25 cellular contexts compared by ENCODE assay signal in genomic region chr16:56493815-56494214, GRCh38. TPM values are rescaled to one million over a fixed set of nuclear protein-coding genes. Genes with fewer than 3 reads are reported as not detected.
DNase-seq lines count a peak whose midpoint lies in the region; FAIRE-seq and TF ChIP-seq lines count a peak whose summit lies in the region.
"Had no signal": no experiment of that assay in that cellular context is flagged by ENCODE, and none has a peak within 500 bp of the region (broad histone marks: within the 10 kb centered on the region; RNA-seq: fewer than 3 reads in every experiment).

No MANE protein-coding gene starts in this region.

- H2BK120ac ChIP-seq in H9 (ENCODE audit: low read depth, low read length, poor library complexity, severe bottlenecking) = no peak overlapping the region

- DNase-seq in H54 (ENCODE audit: insufficient read length, low spot score) (no peak), nephron progenitor cell (no peak), H9 (no peak), cardiac septum (ENCODE audit: low spot score) (no peak), NCI-H524 treated with DMSO at 0.1 percent for 48 hours (lab: John Stamatoyannopoulos, UW) (no peak)
- DNase-seq: 8988T; ACHN; BE2C; C1 segment of cervical spinal cord; CD4-positive, alpha-beta memory T cell; CD4-positive, CD25-positive, alpha-beta regulatory T cell; CD8-positive, alpha-beta memory T cell; COR-L47; DMS 273 treated with DMSO at 0.1 percent for 48 hours; DMS153; DMS53; DMS79; DND-41; GDM1 had no signal

- no peaks in the 10 kb centered on the region for H3K79me2 ChIP-seq in H9 (ENCODE audit: insufficient read depth, low read length)

- H3K27me3 Mint-ChIP-seq in nephron progenitor cell (ENCODE audit: low read depth, poor library complexity) (no peaks in the 10 kb centered on the region), H9 (ENCODE audit: low read depth) (no peaks in the 10 kb centered on the region)
- H3K27me3 Mint-ChIP-seq: CD4-positive, alpha-beta memory T cell; CD4-positive, CD25-positive, alpha-beta regulatory T cell; CD8-positive, alpha-beta memory T cell had no signal

- H3K9me3 Mint-ChIP-seq in nephron progenitor cell = no peaks in the 10 kb centered on the region
- H3K9me3 Mint-ChIP-seq in H9 = no peaks in the 10 kb centered on the region
- H3K9me3 Mint-ChIP-seq: CD14-positive monocyte; CD4-positive, alpha-beta memory T cell; CD4-positive, CD25-positive, alpha-beta regulatory T cell; CD8-positive, alpha-beta memory T cell had no signal

- TF ChIP-seq POLR2A in H54 (IDR thresholded peaks at IDR 0.05; ENCODE audit: low read depth, low read length) = no peak

- no peak overlapping the region for H3K4ac ChIP-seq in H9 (ENCODE audit: low read depth, low read length)

- H2BK15ac ChIP-seq in H9 (ENCODE audit: low read depth, low read length) = no peak overlapping the region

- no peak overlapping the region for H2AFZ ChIP-seq in H9 (ENCODE audit: low read length)

- H3K9me3 ChIP-seq in H9 (ENCODE audit: control insufficient read depth, low read depth, low read length) = no peaks in the 10 kb centered on the region
- H3K9me3 ChIP-seq: BE2C, BLaER1 had no signal

- no peak overlapping the region for H2BK5ac ChIP-seq in H9 (ENCODE audit: insufficient read length, low read length)

- H3K14ac ChIP-seq in H9 (ENCODE audit: insufficient read depth, low read length) = no peak overlapping the region

- no peak overlapping the region for H2BK12ac ChIP-seq in H9 (ENCODE audit: insufficient read length, low read depth, low read length)

- H3K79me1 ChIP-seq in H9 (ENCODE audit: insufficient read depth, low read depth, low read length, poor library complexity, severe bottlenecking) = no peaks in the 10 kb centered on the region

- no peaks in the 10 kb centered on the region for H4K20me1 ChIP-seq in H9 (ENCODE audit: control insufficient read depth, insufficient read depth, insufficient read length)
- H4K20me1 ChIP-seq: BLaER1 had no signal

- H4K91ac ChIP-seq in H9 (ENCODE audit: insufficient read length, low read depth, low read length) = no peak overlapping the region

- H3K18ac ChIP-seq in H9 (ENCODE audit: insufficient read length, low read depth, low read length) = no peak overlapping the region

- H3K27ac ChIP-seq in H9 (ENCODE audit: insufficient read length, low read depth, low read length) = no peak overlapping the region
- H3K27ac ChIP-seq: BLaER1 had no signal

- no peak overlapping the region for H3T11ph ChIP-seq in H9 (ENCODE audit: low read length)

- H4K5ac ChIP-seq in H9 (ENCODE audit: insufficient read length, low read depth, low read length) = no peak overlapping the region

- H3K4me1 Mint-ChIP-seq in nephron progenitor cell (no peaks in the 10 kb centered on the region), H9 (no peaks in the 10 kb centered on the region)
- H3K4me1 Mint-ChIP-seq: CD14-positive monocyte; CD4-positive, alpha-beta memory T cell; CD8-positive, alpha-beta memory T cell had no signal

- no peaks in the 10 kb centered on the region for H3K27me3 ChIP-seq in H9 (ENCODE audit: insufficient read depth, low read length)
- H3K27me3 ChIP-seq: BE2C, BLaER1 had no signal

- H3K4me2 ChIP-seq in H9 (ENCODE audit: insufficient read depth, insufficient read length, low read length) = no peak overlapping the region
- H3K4me2 ChIP-seq: BLaER1 had no signal

- no peak overlapping the region for H4K8ac ChIP-seq in H9 (replicated peaks; ENCODE audit: insufficient read length, low read depth, low read length)

- H3K27ac Mint-ChIP-seq in nephron progenitor cell (peak overlapping the region; percentile 57), H9 (no peak overlapping the region)
- H3K27ac Mint-ChIP-seq: CD14-positive monocyte; CD4-positive, CD25-positive, alpha-beta regulatory T cell had no signal

- TF ChIP-seq CTCF in nephron progenitor cell (IDR thresholded peaks at IDR 0.05) (no peak), H9 (conservative IDR thresholded peaks at IDR 0.05) (no peak)

- H3K36me3 Mint-ChIP-seq in nephron progenitor cell (ENCODE audit: low read depth) (peaks cover 66% of the 10 kb centered on the region), H9 (ENCODE audit: insufficient read depth in 1 of 3, low read depth in 3 of 3) (peaks cover 0 to 10% (median 8%) of the 10 kb centered on the region in 3 experiments; a peak in 3 of 7 replicates)

- no peak overlapping the region for H3K56ac ChIP-seq in H9 (ENCODE audit: insufficient read length, low read depth, low read length)

- no peaks in the 10 kb centered on the region for H3K23me2 ChIP-seq in H9 (ENCODE audit: insufficient read length, low read depth, low read length, poor library complexity, severe bottlenecking)

- intact Hi-C loops in cardiac septum (cut with DNase I) = no loop called here

- no peak overlapping the region for H2AK5ac ChIP-seq in H9 (ENCODE audit: insufficient read length, low read length)

- no peaks in the 10 kb centered on the region for H3K4me1 ChIP-seq in H9 (ENCODE audit: insufficient read depth, low read length)
- H3K4me1 ChIP-seq: BE2C, BLaER1 had no signal

- no peak overlapping the region for H3K23ac ChIP-seq in H9 (ENCODE audit: insufficient read length, low read depth, low read length)

- H3K4me3 Mint-ChIP-seq in nephron progenitor cell (no peak overlapping the region), H9 (no peak overlapping the region)
- H3K4me3 Mint-ChIP-seq: CD14-positive monocyte; CD4-positive, alpha-beta memory T cell; CD4-positive, CD25-positive, alpha-beta regulatory T cell; CD8-positive, alpha-beta memory T cell had no signal

- no peak overlapping the region for H3K9ac ChIP-seq in H9 (ENCODE audit: extremely low read depth, insufficient read length, low read length)
- H3K9ac ChIP-seq: BLaER1 had no signal

- FAIRE-seq in H54 (lab: Jason Lieb, UNC) = peak; percentile 53
- FAIRE-seq: A204.1, GM12878, GM12892, GM18507 had no signal

- H2BK20ac ChIP-seq in H9 (ENCODE audit: low read depth, low read length, poor library complexity, severe bottlenecking) = no peak overlapping the region

- WGBS in H9 (ENCODE audit: extremely low coverage, insufficient read length, low lambda C conversion rate) = no CpG with 5 or more reads among the region's 1 CpG

RNA-seq across cellular contexts. Expression of gene BBS2, which starts 26.0 kb away (rescaled TPM):
- total RNA-seq in H9 (2021) (13.0 and 13.1 TPM in 2 replicates), cardiac septum (43.7 TPM)

RNA-seq across cellular contexts. Expression of gene OGFOD1, which starts 42.5 kb away (rescaled TPM):
- 66.5 TPM in 2 replicates for total RNA-seq in H9 (2021)
- total RNA-seq in cardiac septum = 30.1 TPM

RNA-seq across cellular contexts. Expression of gene NUDT21, which starts 42.7 kb away (rescaled TPM):
- total RNA-seq in H9 (2021) (271 and 276 TPM in 2 replicates), cardiac septum (66.2 TPM)
